In genomic region chr11:114311946-114312345, GRCh38 we compare ENCODE assay signal across 26 cellular contexts. TPM values are rescaled to one million over a fixed set of nuclear protein-coding genes. Genes with fewer than 3 reads are reported as not detected.
DNase-seq lines count a peak whose midpoint lies in the region; ATAC-seq and TF ChIP-seq lines count a peak whose summit lies in the region.
"Had no signal": no experiment of that assay in that cellular context is flagged by ENCODE, and none has a peak within 500 bp of the region (broad histone marks: within the 10 kb centered on the region; RNA-seq: fewer than 3 reads in every experiment).

No MANE protein-coding gene starts in this region.

- in situ Hi-C loops in GM23248 (cut with MboI), result no loop called here

- H4K12ac ChIP-seq in trophoblast cell (ENCODE audit: low read depth, low read length), result no peak overlapping the region

- no peak for ATAC-seq in left ventricle myocardium superior
- no peak for ATAC-seq in GM19351 (IDR thresholded peaks at IDR 0.05; ENCODE audit: unreplicated experiment)
- no peak for ATAC-seq in left lobe of liver
- ATAC-seq: Panc1 had no signal

- H3F3A ChIP-seq in GM23248 (ENCODE audit: insufficient read depth), result peaks cover 94% of the 10 kb centered on the region

- H2BK5ac ChIP-seq in trophoblast cell (ENCODE audit: low read depth, low read length, poor library complexity), result no peak overlapping the region

- H3K9ac ChIP-seq in GM23248 (no peak overlapping the region), adipocyte (ENCODE audit: low read length) (no peak overlapping the region), trophoblast cell (ENCODE audit: low read length) (peak overlapping the region; percentile 18)
- H3K9ac ChIP-seq: BLaER1 treated with 17β-estradiol and CSF1 and Interleukin-3, amounts not matched to agents 10 nM and 100 nM had no signal

- H2AFZ ChIP-seq in GM23248 (no peak overlapping the region), trophoblast cell (ENCODE audit: insufficient read depth, low read length, poor library complexity) (no peak overlapping the region)

- H3K4me1 ChIP-seq in GM23248 (ENCODE audit: insufficient read depth), result peaks cover 60% of the 10 kb centered on the region
- peaks cover 87% of the 10 kb centered on the region for H3K4me1 ChIP-seq in adipocyte (ENCODE audit: control insufficient read depth, insufficient read depth, low read length)
- H3K4me1 ChIP-seq in esophagus muscularis mucosa, result peaks cover 0 to 32% (median 15%) of the 10 kb centered on the region in 4 donors
- peaks cover 0 to 11% of the 10 kb centered on the region in 2 experiments for H3K4me1 ChIP-seq in trophoblast cell (ENCODE audit: control insufficient read depth in 1 of 2, insufficient read depth in 2 of 2, low read length in 2 of 2)

- H3K27me3 ChIP-seq in GM23248 (replicated peaks; ENCODE audit: insufficient read depth) (no peaks in the 10 kb centered on the region), adipocyte (replicated peaks; ENCODE audit: control insufficient read depth, insufficient read depth, low read length) (no peaks in the 10 kb centered on the region), esophagus muscularis mucosa (peaks cover 0 to 25% (median 0%) of the 10 kb centered on the region in 4 donors), trophoblast cell (ENCODE audit: insufficient read depth, low read length) (no peaks in the 10 kb centered on the region)
- H3K27me3 ChIP-seq: BLaER1 treated with 17β-estradiol and CSF1 and Interleukin-3, amounts not matched to agents 10 nM and 100 nM had no signal

- H2AK5ac ChIP-seq in trophoblast cell (ENCODE audit: low read length), result no peak overlapping the region

- H3K9me2 ChIP-seq in GM23248 (ENCODE audit: insufficient read depth), result no peaks in the 10 kb centered on the region

- no peak for TF ChIP-seq CTCF in esophagus muscularis mucosa (IDR thresholded peaks at IDR 0.05)

- H3K4ac ChIP-seq in trophoblast cell (ENCODE audit: low read depth, low read length), result no peak overlapping the region

- no peak overlapping the region for H3K14ac ChIP-seq in trophoblast cell (ENCODE audit: low read length)

- H2BK120ac ChIP-seq in trophoblast cell (ENCODE audit: insufficient read depth, low read length, poor library complexity), result no peak overlapping the region

- H3K36me3 ChIP-seq in GM23248 (ENCODE audit: low read depth) (peaks cover 73% of the 10 kb centered on the region), adipocyte (ENCODE audit: control insufficient read depth, insufficient read depth, low read length, severe bottlenecking) (peaks cover 71% of the 10 kb centered on the region), esophagus muscularis mucosa (peaks cover 6 to 27% (median 21%) of the 10 kb centered on the region in 4 donors), trophoblast cell (ENCODE audit: control insufficient read depth in 1 of 2, insufficient read depth in 2 of 2, low read length in 2 of 2) (peaks cover 2 to 14% of the 10 kb centered on the region in 2 experiments)
- H3K36me3 ChIP-seq: BLaER1 treated with 17β-estradiol and CSF1 and Interleukin-3, amounts not matched to agents 10 nM and 100 nM had no signal

- intact Hi-C loops in esophagus muscularis mucosa (cut with DNase I), result no loop called here
- intact Hi-C loops in left ventricle myocardium superior (cut with micrococcal nuclease), result no loop called here

- H4K20me1 ChIP-seq in GM23248 (ENCODE audit: insufficient read depth), result no peaks in the 10 kb centered on the region; the same call in 1 of the 2 replicates
- H4K20me1 ChIP-seq: BLaER1 treated with 17β-estradiol and CSF1 and Interleukin-3, amounts not matched to agents 10 nM and 100 nM had no signal

- no peak for TF ChIP-seq POLR2A in esophagus muscularis mucosa (IDR thresholded peaks at IDR 0.05; ENCODE audit: low read depth)

- no peaks in the 10 kb centered on the region for H3K9me3 ChIP-seq in GM23248 (ENCODE audit: low read depth)
- no peaks in the 10 kb centered on the region for H3K9me3 ChIP-seq in adipocyte (ENCODE audit: control insufficient read depth, low read length)
- no peaks in the 10 kb centered on the region for H3K9me3 ChIP-seq in esophagus muscularis mucosa
- peaks cover 2% of the 10 kb centered on the region for H3K9me3 ChIP-seq in trophoblast cell (ENCODE audit: insufficient read depth, low read depth, low read length)

- no peak overlapping the region for H3K18ac ChIP-seq in trophoblast cell (ENCODE audit: low read length)

- no peak overlapping the region for H3K23ac ChIP-seq in trophoblast cell (ENCODE audit: low read length)

- H3K4me3 ChIP-seq in GM23248 (no peak overlapping the region), adipocyte (ENCODE audit: low read length) (peak overlapping the region; percentile 34), esophagus muscularis mucosa (no peak overlapping the region), trophoblast cell (ENCODE audit: low read depth, low read length) (no peak overlapping the region)
- H3K4me3 ChIP-seq: BLaER1 treated with 17β-estradiol and CSF1 and Interleukin-3, amounts not matched to agents 10 nM and 100 nM; SK-N-MC had no signal

- H3K79me2 ChIP-seq in GM23248 (ENCODE audit: insufficient read depth) (peaks cover 100% of the 10 kb centered on the region), trophoblast cell (ENCODE audit: control insufficient read depth, insufficient read depth, low read length, poor library complexity) (no peaks in the 10 kb centered on the region)

- H2BK12ac ChIP-seq in trophoblast cell (ENCODE audit: low read length), result no peak overlapping the region

- 0 out of 2 replicates have a peak overlapping the region, but pooled peaks have one; percentile 99 for H3K27ac ChIP-seq in GM23248
- no peak overlapping the region for H3K27ac ChIP-seq in esophagus muscularis mucosa (replicated peaks in 1 of 4)
- no peak overlapping the region for H3K27ac ChIP-seq in trophoblast cell (ENCODE audit: low read depth, low read length)
- H3K27ac ChIP-seq: BLaER1 treated with 17β-estradiol and CSF1 and Interleukin-3, amounts not matched to agents 10 nM and 100 nM; SK-N-MC had no signal

- WGBS in GM23248 (ENCODE audit: low coverage in 1 of 2, low lambda C conversion rate in 2 of 2, missing lambda C conversion rate in 2 of 2), 2 experiments, result 94 to 98% methylated on average over 10 of the region's 10 CpGs
- WGBS in esophagus muscularis mucosa, result 94% methylated on average over 10 of the region's 10 CpGs
- no CpG with 5 or more reads among the region's 10 CpGs for WGBS in trophoblast cell (ENCODE audit: extremely low coverage, insufficient coverage, insufficient read length)

- DNase-seq in GM23248 (no peak), adipocyte (ENCODE audit: low read depth) (no peak), esophagus muscularis mucosa (ENCODE audit: extremely low spot score) (peak; percentile 68), trophoblast cell (no peak), left ventricle myocardium superior (no peak), MV-4-11 (lab: John Stamatoyannopoulos, UW) (no peak), left lobe of liver (ENCODE audit: low spot score) (no peak)
- DNase-seq: AML-193; Caco-2; CD4-positive, alpha-beta memory T cell; HCEC 1CT; KG1; MM.1S; NCI-H1048; NCI-H1417; NCI-H1694; NCI-H2029 treated with DMSO at 0.1 percent for 48 hours; NCI-H446 treated with DMSO at 0.1 percent for 48 hours; NCI-H526 treated with DMSO at 0.1 percent for 48 hours; SHP77 treated with DMSO at 0.1 percent for 48 hours had no signal

- no peak overlapping the region for H4K91ac ChIP-seq in trophoblast cell (ENCODE audit: low read depth, low read length)

- H3K79me1 ChIP-seq in trophoblast cell (ENCODE audit: low read length), result no peaks in the 10 kb centered on the region

- H4K8ac ChIP-seq in trophoblast cell (ENCODE audit: low read depth, low read length), result no peak overlapping the region

- no peak for TF ChIP-seq EP300 in esophagus muscularis mucosa (IDR thresholded peaks at IDR 0.05)

- H3K4me2 ChIP-seq in GM23248 (ENCODE audit: unreplicated experiment) (no peak overlapping the region), trophoblast cell (ENCODE audit: low read length) (no peak overlapping the region)
- H3K4me2 ChIP-seq: BLaER1 treated with 17β-estradiol and CSF1 and Interleukin-3, amounts not matched to agents 10 nM and 100 nM had no signal

RNA-seq across cellular contexts. Expression of gene NNMT, which starts 15.7 kb away (rescaled TPM):
- 809 and 1,043 TPM in 2 replicates for total RNA-seq in GM23248 (2014; rRNA removed; shearing (Covaris generic))
- 1,317 and 1,390 TPM in 2 replicates for polyA plus RNA-seq in GM23248 (2016; fragmentation: Nextera tagmentation; extraction: Ambion mirVana)
- 100 to 1,000 TPM in 3 of 4 donors, 10 to 100 TPM in 1; 88.9 to 599 (median 293) TPM for total RNA-seq in esophagus muscularis mucosa
- 34.8 and 37.8 TPM in 2 replicates for polyA plus RNA-seq in trophoblast cell (2013)
- 26.4 TPM for total RNA-seq in left ventricle myocardium superior
- 588 TPM for total RNA-seq in left lobe of liver
- total RNA-seq: CD4-positive, alpha-beta memory T cell; H1; OCI-LY7 had no signal
- polyA plus RNA-seq: CD4-positive, alpha-beta memory T cell; H1 had no signal
